In the genomic region with DNA sequence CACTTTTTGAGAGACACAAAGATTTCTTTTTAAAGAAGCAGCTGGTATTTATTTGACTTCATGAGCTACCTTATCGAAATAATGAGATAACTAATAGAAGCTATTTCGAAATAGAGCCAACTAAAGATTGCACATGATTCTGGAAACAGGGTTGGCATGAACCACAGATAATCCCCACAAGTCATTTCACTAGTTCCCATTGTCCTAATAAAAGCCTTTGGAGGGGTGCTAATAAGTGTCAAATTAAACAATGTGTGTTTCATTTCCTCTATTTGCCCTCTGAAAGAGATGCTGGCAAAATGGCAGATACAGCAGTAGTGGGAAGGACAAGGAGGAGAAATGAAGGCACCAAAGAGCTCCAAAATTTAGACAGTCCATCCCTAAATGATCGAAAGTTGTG, we compare ENCODE assay signal across 16 cellular contexts.
DNase-seq lines count a peak whose midpoint lies in the region; ATAC-seq and TF ChIP-seq lines count a peak whose summit lies in the region.
"Had no signal": no experiment of that assay in that cellular context is flagged by ENCODE, and none has a peak within 500 bp of the region (broad histone marks: within the 10 kb centered on the region; RNA-seq: fewer than 3 reads in every experiment).

No MANE protein-coding gene starts in this region.

- intact Hi-C loops in activated CD4-positive, alpha-beta T cell treated with anti-CD3 and anti-CD28 coated beads, Interleukin-2, amount 10 ng/mL, durations not matched to agents 24 days and 14 days (cut with micrococcal nuclease): no loop called here

- TF ChIP-seq EP300 in gastroesophageal sphincter (IDR thresholded peaks at IDR 0.05): no peak

- CTCF ChIA-PET in activated CD4-positive, alpha-beta T cell treated with anti-CD3 and anti-CD28 coated beads, Interleukin-2, amount 10 ng/mL, durations not matched to agents 7 days and 5 days (lab: Charles Lee): interaction anchor here (0.8 to 2.4 kb wide), 5 partner anchors 13 to 80 kb away, joined by 3 to 8 read pairs (median 7); no protein-coding TSS in a partner anchor
- CTCF ChIA-PET in T-cell (lab: Charles Lee): interaction anchor here (0.6 to 4.3 kb wide), 11 partner anchors 12 to 159 kb away, joined by 3 to 29 read pairs (median 5); no protein-coding TSS in a partner anchor

- peaks cover 3 to 16% (median 12%) of the 10 kb centered on the region in 3 donors for H3K4me1 ChIP-seq in gastroesophageal sphincter
- H3K4me1 ChIP-seq: parathyroid adenoma, SJCRH30 had no signal

- peak overlapping the region in 3 of 4 donors; percentile 19 to 68 (median 50) for H3K27ac ChIP-seq in gastroesophageal sphincter
- H3K27ac ChIP-seq: cardiac muscle cell, parathyroid adenoma, SJCRH30 had no signal

- H3K4me1 Mint-ChIP-seq in activated CD4-positive, alpha-beta T cell treated with anti-CD3 and anti-CD28 coated beads, Interleukin-2, amount 10 ng/mL, durations not matched to agents 7 days and 5 days: peaks cover 57% of the 10 kb centered on the region
- H3K4me1 Mint-ChIP-seq in activated CD4-positive, alpha-beta T cell treated with anti-CD3 and anti-CD28 coated beads, Interleukin-2, amount 10 ng/mL, durations not matched to agents 24 days and 14 days: peaks cover 41% of the 10 kb centered on the region
- peaks cover 71 to 74% (median 71%) of the 10 kb centered on the region in 3 donors for H3K4me1 Mint-ChIP-seq in T-cell
- H3K4me1 Mint-ChIP-seq in stimulated activated memory B cell treated with anti-CD40 and anti-IgM and Interleukin-4, amounts not matched to agents 10 μg/mL and 1 μg/mL and 100 μg/mL, for 72 hours: peaks cover 63% of the 10 kb centered on the region

- H3K36me3 Mint-ChIP-seq in activated CD4-positive, alpha-beta T cell treated with anti-CD3 and anti-CD28 coated beads, Interleukin-2, amount 10 ng/mL, durations not matched to agents 7 days and 5 days (ENCODE audit: low read depth): peaks cover 18% of the 10 kb centered on the region
- H3K36me3 Mint-ChIP-seq in activated CD4-positive, alpha-beta T cell treated with anti-CD3 and anti-CD28 coated beads, Interleukin-2, amount 10 ng/mL, durations not matched to agents 24 days and 14 days (ENCODE audit: low read depth): peaks cover 2% of the 10 kb centered on the region
- no peaks in the 10 kb centered on the region for H3K36me3 Mint-ChIP-seq in T-cell
- H3K36me3 Mint-ChIP-seq in stimulated activated memory B cell treated with anti-CD40 and anti-IgM and Interleukin-4, amounts not matched to agents 10 μg/mL and 1 μg/mL and 100 μg/mL, for 72 hours: no peaks in the 10 kb centered on the region
- H3K36me3 Mint-ChIP-seq: mesothelial cell of epicardium had no signal

- ATAC-seq in T-cell (replicated peaks in 1 of 4) (no peak), gastroesophageal sphincter (no peak), GM19328 (IDR thresholded peaks at IDR 0.05; ENCODE audit: unreplicated experiment) (no peak), GM19455 (IDR thresholded peaks at IDR 0.05; ENCODE audit: unreplicated experiment) (no peak)
- no peak for ATAC-seq in stimulated activated memory B cell treated with anti-CD40 and anti-IgM and Interleukin-4, amounts not matched to agents 10 μg/mL and 1 μg/mL and 100 μg/mL, for 72 hours

- H3K27me3 Mint-ChIP-seq in activated CD4-positive, alpha-beta T cell treated with anti-CD3 and anti-CD28 coated beads, Interleukin-2, amount 10 ng/mL, durations not matched to agents 7 days and 5 days: no peaks in the 10 kb centered on the region
- no peaks in the 10 kb centered on the region for H3K27me3 Mint-ChIP-seq in activated CD4-positive, alpha-beta T cell treated with anti-CD3 and anti-CD28 coated beads, Interleukin-2, amount 10 ng/mL, durations not matched to agents 24 days and 14 days
- H3K27me3 Mint-ChIP-seq in T-cell: no peaks in the 10 kb centered on the region
- H3K27me3 Mint-ChIP-seq in stimulated activated memory B cell treated with anti-CD40 and anti-IgM and Interleukin-4, amounts not matched to agents 10 μg/mL and 1 μg/mL and 100 μg/mL, for 72 hours: no peaks in the 10 kb centered on the region

- WGBS in gastroesophageal sphincter (ENCODE audit: low coverage in 1 of 2), 2 donors: 89 to 95% methylated on average over 3 of the region's 3 CpGs

- H3K9me3 Mint-ChIP-seq in activated CD4-positive, alpha-beta T cell treated with anti-CD3 and anti-CD28 coated beads, Interleukin-2, amount 10 ng/mL, durations not matched to agents 7 days and 5 days: no peaks in the 10 kb centered on the region
- H3K9me3 Mint-ChIP-seq in activated CD4-positive, alpha-beta T cell treated with anti-CD3 and anti-CD28 coated beads, Interleukin-2, amount 10 ng/mL, durations not matched to agents 24 days and 14 days: no peaks in the 10 kb centered on the region
- no peaks in the 10 kb centered on the region for H3K9me3 Mint-ChIP-seq in T-cell
- no peaks in the 10 kb centered on the region for H3K9me3 Mint-ChIP-seq in stimulated activated memory B cell treated with anti-CD40 and anti-IgM and Interleukin-4, amounts not matched to agents 10 μg/mL and 1 μg/mL and 100 μg/mL, for 72 hours
- H3K9me3 Mint-ChIP-seq: H9, mesothelial cell of epicardium had no signal

- POLR2A ChIA-PET in activated CD4-positive, alpha-beta T cell treated with anti-CD3 and anti-CD28 coated beads, Interleukin-2, amount 10 ng/mL, durations not matched to agents 7 days and 5 days (lab: Charles Lee): no interaction called here
- POLR2A ChIA-PET in T-cell (lab: Charles Lee): no interaction called here

- TF ChIP-seq POLR2A in gastroesophageal sphincter (IDR thresholded peaks at IDR 0.05): no peak

- no peak overlapping the region for H3K4me3 Mint-ChIP-seq in activated CD4-positive, alpha-beta T cell treated with anti-CD3 and anti-CD28 coated beads, Interleukin-2, amount 10 ng/mL, durations not matched to agents 7 days and 5 days
- H3K4me3 Mint-ChIP-seq in activated CD4-positive, alpha-beta T cell treated with anti-CD3 and anti-CD28 coated beads, Interleukin-2, amount 10 ng/mL, durations not matched to agents 24 days and 14 days: no peak overlapping the region
- H3K4me3 Mint-ChIP-seq in T-cell: no peak overlapping the region
- H3K4me3 Mint-ChIP-seq in stimulated activated memory B cell treated with anti-CD40 and anti-IgM and Interleukin-4, amounts not matched to agents 10 μg/mL and 1 μg/mL and 100 μg/mL, for 72 hours: no peak overlapping the region
- H3K4me3 Mint-ChIP-seq: H9, mesothelial cell of epicardium had no signal

- no peaks in the 10 kb centered on the region for H3K9me3 ChIP-seq in gastroesophageal sphincter
- H3K9me3 ChIP-seq: SJCRH30, tibial nerve had no signal

- no peak overlapping the region for H3K4me3 ChIP-seq in gastroesophageal sphincter
- H3K4me3 ChIP-seq: cardiac muscle cell, SJCRH30, tibial nerve had no signal

- no peak for TF ChIP-seq CTCF in gastroesophageal sphincter (IDR thresholded peaks at IDR 0.05)

- no peaks in the 10 kb centered on the region for H3K36me3 ChIP-seq in gastroesophageal sphincter
- H3K36me3 ChIP-seq: cardiac muscle cell, SJCRH30, tibial nerve had no signal

- DNase-seq in activated CD4-positive, alpha-beta T cell treated with anti-CD3 and anti-CD28 coated beads, Interleukin-2, amount 10 ng/mL, durations not matched to agents 7 days and 5 days: no peak
- no peak for DNase-seq in activated CD4-positive, alpha-beta T cell treated with anti-CD3 and anti-CD28 coated beads, Interleukin-2, amount 10 ng/mL, durations not matched to agents 24 days and 14 days
- no peak for DNase-seq in T-cell
- DNase-seq in NOMO-1 treated with dmso at 0.1 percent for 144 hours (lab: John Stamatoyannopoulos, UW; ENCODE audit: unreplicated experiment): no peak
- DNase-seq: H9; NCI-H1048; SJCRH30; stimulated activated CD4-positive, alpha-beta T cell treated with anti-CD3 and anti-CD28 coated beads, Interleukin-15, amount 100 ng/mL, for 24 hours had no signal

- H3K27me3 ChIP-seq in gastroesophageal sphincter: no peaks in the 10 kb centered on the region
- H3K27me3 ChIP-seq: cardiac muscle cell, SJCRH30, tibial nerve had no signal

- peak overlapping the region; percentile 22 for H3K27ac Mint-ChIP-seq in activated CD4-positive, alpha-beta T cell treated with anti-CD3 and anti-CD28 coated beads, Interleukin-2, amount 10 ng/mL, durations not matched to agents 7 days and 5 days
- no peak overlapping the region for H3K27ac Mint-ChIP-seq in activated CD4-positive, alpha-beta T cell treated with anti-CD3 and anti-CD28 coated beads, Interleukin-2, amount 10 ng/mL, durations not matched to agents 24 days and 14 days
- peak overlapping the region; percentile 90 to 93 for H3K27ac Mint-ChIP-seq in T-cell
- H3K27ac Mint-ChIP-seq in stimulated activated memory B cell treated with anti-CD40 and anti-IgM and Interleukin-4, amounts not matched to agents 10 μg/mL and 1 μg/mL and 100 μg/mL, for 72 hours: peak overlapping the region; percentile 68
- H3K27ac Mint-ChIP-seq: H9, mesothelial cell of epicardium had no signal
